Comparison of ENCODE assay signal across 13 cellular contexts in the genomic region with DNA sequence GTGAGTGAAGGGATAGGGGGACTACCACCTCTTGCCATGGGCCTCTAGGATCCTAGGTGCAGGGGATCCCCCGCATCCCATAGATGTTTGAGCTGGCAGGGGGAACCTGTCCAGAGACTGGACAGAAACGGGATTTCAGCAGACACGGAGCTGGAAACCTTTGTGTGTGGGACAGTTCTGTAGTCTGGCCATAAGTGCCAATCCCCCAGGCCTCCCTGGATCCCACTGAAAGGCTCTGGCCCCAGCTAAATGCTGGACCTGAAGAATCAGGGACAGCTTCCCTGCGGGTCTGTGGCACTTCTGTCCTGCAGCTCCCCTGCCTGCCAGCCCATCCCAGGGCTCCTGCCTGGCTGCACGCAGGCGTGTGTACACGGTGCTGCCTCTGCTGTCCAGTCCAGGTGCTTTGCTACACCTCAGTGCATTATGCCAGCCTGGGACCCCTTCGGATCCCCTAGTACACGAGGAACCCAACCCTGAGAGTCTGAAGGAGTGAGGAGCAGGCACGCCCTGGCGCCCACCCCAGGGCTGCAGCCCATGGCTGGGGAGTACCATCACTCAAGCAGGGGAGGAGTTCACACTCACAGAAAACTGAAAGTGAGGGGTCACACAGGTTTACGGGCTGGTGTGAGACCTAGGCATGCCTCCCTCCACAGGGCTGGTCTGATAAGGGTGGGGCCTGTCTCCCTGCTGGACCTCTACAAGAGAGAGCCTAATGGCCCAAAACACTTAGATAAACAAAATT.
DNase-seq lines count a peak whose midpoint lies in the region; ATAC-seq and TF ChIP-seq lines count a peak whose summit lies in the region.
"Had no signal": no experiment of that assay in that cellular context is flagged by ENCODE, and none has a peak within 500 bp of the region (broad histone marks: within the 10 kb centered on the region; RNA-seq: fewer than 3 reads in every experiment).

No MANE protein-coding gene starts in this region.

- no peak overlapping the region for H4K12ac ChIP-seq in trophoblast cell (ENCODE audit: low read depth, low read length)

- H3K36me3 ChIP-seq in SK-N-SH (replicated peaks in 1 of 2; ENCODE audit: control insufficient read depth in 1 of 2, insufficient read depth in 2 of 2, low read length in 1 of 2) (no peaks in the 10 kb centered on the region), mesenchymal stem cell (ENCODE audit: control insufficient read depth in 1 of 2, insufficient read depth in 2 of 2, low read depth in 1 of 2, low read length in 2 of 2) (no peaks in the 10 kb centered on the region), upper lobe of right lung (no peaks in the 10 kb centered on the region), trophoblast cell (ENCODE audit: control insufficient read depth in 1 of 2, insufficient read depth in 2 of 2, low read length in 2 of 2) (no peaks in the 10 kb centered on the region)
- H3K36me3 ChIP-seq: MG63, SJSA1 had no signal

- intact Hi-C loops in upper lobe of right lung (cut with DNase I): no loop called here

- no peak overlapping the region for H3K4me2 ChIP-seq in SK-N-SH
- H3K4me2 ChIP-seq in mesenchymal stem cell (ENCODE audit: low read length, poor library complexity, severe bottlenecking): no peak overlapping the region
- no peak overlapping the region for H3K4me2 ChIP-seq in trophoblast cell (ENCODE audit: low read length)

- H3K79me1 ChIP-seq in mesenchymal stem cell (replicated peaks; ENCODE audit: low read length, poor library complexity, severe bottlenecking): no peaks in the 10 kb centered on the region
- H3K79me1 ChIP-seq in trophoblast cell (ENCODE audit: low read length): no peaks in the 10 kb centered on the region

- TF ChIP-seq RAD21 in SK-N-SH (IDR thresholded peaks at IDR 0.05; ENCODE audit: low read length): no peak

- H3K4ac ChIP-seq in mesenchymal stem cell (ENCODE audit: low read depth in 1 of 2, low read length in 2 of 2) (no peak overlapping the region), trophoblast cell (ENCODE audit: low read depth, low read length) (no peak overlapping the region)

- 12% methylated on average over 4 of the region's 12 CpGs for WGBS in SK-N-SH (ENCODE audit: low lambda C conversion rate)
- 93% methylated on average over 12 of the region's 12 CpGs for WGBS in mesenchymal stem cell
- WGBS in trophoblast cell (ENCODE audit: extremely low coverage, insufficient coverage, insufficient read length): no CpG with 5 or more reads among the region's 12 CpGs

- POLR2A ChIA-PET in SK-N-SH (lab: Yijun Ruan, JAX): no interaction called here

- H3K9ac ChIP-seq in SK-N-SH: no peak overlapping the region
- no peak overlapping the region for H3K9ac ChIP-seq in mesenchymal stem cell (ENCODE audit: low read length)
- no peak overlapping the region for H3K9ac ChIP-seq in trophoblast cell (ENCODE audit: low read length)

- H3K9me3 ChIP-seq in SK-N-SH (no peaks in the 10 kb centered on the region), mesenchymal stem cell (ENCODE audit: control insufficient read depth, low read length) (peaks cover 21% of the 10 kb centered on the region), upper lobe of right lung (no peaks in the 10 kb centered on the region), trophoblast cell (ENCODE audit: insufficient read depth, low read depth, low read length) (no peaks in the 10 kb centered on the region)
- H3K9me3 ChIP-seq: MG63, SJSA1 had no signal

- H2BK12ac ChIP-seq in mesenchymal stem cell (ENCODE audit: low read length in 2 of 2): peak overlapping the region; percentile 38 to 47
- H2BK12ac ChIP-seq in trophoblast cell (ENCODE audit: low read length): no peak overlapping the region

- H3K27me3 ChIP-seq in SK-N-SH (ENCODE audit: insufficient read depth): no peaks in the 10 kb centered on the region
- no peaks in the 10 kb centered on the region for H3K27me3 ChIP-seq in mesenchymal stem cell (ENCODE audit: control insufficient read depth in 1 of 2, insufficient read depth in 1 of 2, low read length in 2 of 2)
- H3K27me3 ChIP-seq in upper lobe of right lung: no peaks in the 10 kb centered on the region
- no peaks in the 10 kb centered on the region for H3K27me3 ChIP-seq in trophoblast cell (ENCODE audit: insufficient read depth, low read length)
- H3K27me3 ChIP-seq: MG63, SJSA1 had no signal

- H2BK5ac ChIP-seq in mesenchymal stem cell (ENCODE audit: low read depth, low read length, poor library complexity, severe bottlenecking) (no peak overlapping the region), trophoblast cell (ENCODE audit: low read depth, low read length, poor library complexity) (no peak overlapping the region)

- TF ChIP-seq EP300 in SK-N-SH (IDR thresholded peaks at IDR 0.05; ENCODE audit: borderline replicate concordance in 1 of 2, low read depth in 1 of 2, low read length in 1 of 2): no peak

- no peak overlapping the region for H2AFZ ChIP-seq in SK-N-SH (ENCODE audit: low read depth)
- H2AFZ ChIP-seq in mesenchymal stem cell (ENCODE audit: low read depth, low read length): no peak overlapping the region
- no peak overlapping the region for H2AFZ ChIP-seq in trophoblast cell (ENCODE audit: insufficient read depth, low read length, poor library complexity)

- H3F3A ChIP-seq in SK-N-SH (replicated peaks; ENCODE audit: insufficient read depth): no peaks in the 10 kb centered on the region

- H3K27ac ChIP-seq in SK-N-SH (ENCODE audit: low read depth in 2 of 2, low read length in 1 of 2) (no peak overlapping the region), mesenchymal stem cell (ENCODE audit: low read length, poor library complexity, severe bottlenecking) (no peak overlapping the region), upper lobe of right lung (no peak overlapping the region), trophoblast cell (ENCODE audit: low read depth, low read length) (no peak overlapping the region)
- H3K27ac ChIP-seq: SJSA1 had no signal

- H4K8ac ChIP-seq in mesenchymal stem cell (ENCODE audit: low read length) (no peak overlapping the region), trophoblast cell (ENCODE audit: low read depth, low read length) (no peak overlapping the region)

- H3K79me2 ChIP-seq in SK-N-SH (ENCODE audit: insufficient read depth) (no peaks in the 10 kb centered on the region), trophoblast cell (ENCODE audit: control insufficient read depth, insufficient read depth, low read length, poor library complexity) (no peaks in the 10 kb centered on the region)

- H2AK5ac ChIP-seq in mesenchymal stem cell (ENCODE audit: low read length, severe bottlenecking): no peak overlapping the region
- H2AK5ac ChIP-seq in trophoblast cell (ENCODE audit: low read length): no peak overlapping the region

- H3K4me3 ChIP-seq in SK-N-SH (ENCODE audit: low read depth in 2 of 2, low read length in 1 of 2) (no peak overlapping the region), mesenchymal stem cell (ENCODE audit: insufficient read depth in 1 of 2, low read depth in 1 of 2, low read length in 2 of 2) (no peak overlapping the region), upper lobe of right lung (no peak overlapping the region), trophoblast cell (ENCODE audit: low read depth, low read length) (no peak overlapping the region)
- H3K4me3 ChIP-seq: MG63, SJSA1 had no signal

- TF ChIP-seq CTCF in SK-N-SH (IDR thresholded peaks at IDR 0.05): no peak
- TF ChIP-seq CTCF in upper lobe of right lung (IDR thresholded peaks at IDR 0.05): no peak

- DNase-seq in SK-N-SH: peak; percentile 1
- DNase-seq in RPMI8226: peak; percentile 27
- no peak for DNase-seq in mesenchymal stem cell
- peak; percentile 29 for DNase-seq in upper lobe of right lung
- DNase-seq in trophoblast cell: no peak
- DNase-seq in AG20443 (ENCODE audit: low spot score): no peak
- no peak for DNase-seq in NCI-H187 (lab: John Stamatoyannopoulos, UW)
- DNase-seq: MG63, NCI-H1092 treated with DMSO at 0.1 percent for 48 hours, NCI-H1694 treated with DMSO at 0.1 percent for 48 hours, OCI-M1 had no signal

- H3K9me2 ChIP-seq in SK-N-SH: no peaks in the 10 kb centered on the region

- H3K18ac ChIP-seq in mesenchymal stem cell (ENCODE audit: low read depth in 1 of 2, low read length in 2 of 2) (peak overlapping the region in 1 of 2 experiments; percentile 30), trophoblast cell (ENCODE audit: low read length) (no peak overlapping the region)

- H4K91ac ChIP-seq in mesenchymal stem cell (ENCODE audit: low read length) (no peak overlapping the region), trophoblast cell (ENCODE audit: low read depth, low read length) (no peak overlapping the region)

- H3K4me1 ChIP-seq in SK-N-SH (ENCODE audit: control insufficient read depth in 1 of 2, insufficient read depth in 2 of 2, low read depth in 1 of 2, low read length in 1 of 2) (no peaks in the 10 kb centered on the region), mesenchymal stem cell (ENCODE audit: control insufficient read depth, insufficient read depth, low read depth, low read length) (no peaks in the 10 kb centered on the region), upper lobe of right lung (no peaks in the 10 kb centered on the region), trophoblast cell (ENCODE audit: control insufficient read depth in 1 of 2, insufficient read depth in 2 of 2, low read length in 2 of 2) (no peaks in the 10 kb centered on the region)
- H3K4me1 ChIP-seq: SJSA1 had no signal

- H3K14ac ChIP-seq in mesenchymal stem cell (ENCODE audit: low read length in 2 of 2) (no peak overlapping the region), trophoblast cell (ENCODE audit: low read length) (no peak overlapping the region)

- H2BK120ac ChIP-seq in mesenchymal stem cell (ENCODE audit: low read depth, low read length) (no peak overlapping the region), trophoblast cell (ENCODE audit: insufficient read depth, low read length, poor library complexity) (no peak overlapping the region)

- H2BK15ac ChIP-seq in mesenchymal stem cell (ENCODE audit: low read depth, poor library complexity, severe bottlenecking): no peak overlapping the region

- ATAC-seq in SK-N-SH treated with all-trans-retinoic acid at 6 μM for 48 hours (no peak), upper lobe of right lung (peak; percentile 36)

- CTCF ChIA-PET in SK-N-SH (lab: Yijun Ruan, JAX): no interaction called here

- H4K20me1 ChIP-seq in SK-N-SH (ENCODE audit: insufficient read depth): no peaks in the 10 kb centered on the region

- no peak overlapping the region for H3K23ac ChIP-seq in mesenchymal stem cell (ENCODE audit: low read length in 2 of 2)
- no peak overlapping the region for H3K23ac ChIP-seq in trophoblast cell (ENCODE audit: low read length)

TF ChIP-seq in SK-N-SH, 30 proteins besides CTCF, POLR2A, EP300 and RAD21 (continues in another document):
- TF ChIP-seq RFX5 (IDR thresholded peaks at IDR 0.05; ENCODE audit: low read length): no peak

Comparison
In these comparisons a context has a peak if more than half of its experiments do, and no peak if none do; other contexts are left out.
1. DNase-seq: peak in SK-N-SH (single experiment), RPMI8226 (single experiment) and upper lobe of right lung (single experiment); none in mesenchymal stem cell (single experiment), trophoblast cell (0 of 2), AG20443 (single experiment) and NCI-H187 (0 of 2).